Comparison of ENCODE assay signal across 1 cellular context in the genomic region with DNA sequence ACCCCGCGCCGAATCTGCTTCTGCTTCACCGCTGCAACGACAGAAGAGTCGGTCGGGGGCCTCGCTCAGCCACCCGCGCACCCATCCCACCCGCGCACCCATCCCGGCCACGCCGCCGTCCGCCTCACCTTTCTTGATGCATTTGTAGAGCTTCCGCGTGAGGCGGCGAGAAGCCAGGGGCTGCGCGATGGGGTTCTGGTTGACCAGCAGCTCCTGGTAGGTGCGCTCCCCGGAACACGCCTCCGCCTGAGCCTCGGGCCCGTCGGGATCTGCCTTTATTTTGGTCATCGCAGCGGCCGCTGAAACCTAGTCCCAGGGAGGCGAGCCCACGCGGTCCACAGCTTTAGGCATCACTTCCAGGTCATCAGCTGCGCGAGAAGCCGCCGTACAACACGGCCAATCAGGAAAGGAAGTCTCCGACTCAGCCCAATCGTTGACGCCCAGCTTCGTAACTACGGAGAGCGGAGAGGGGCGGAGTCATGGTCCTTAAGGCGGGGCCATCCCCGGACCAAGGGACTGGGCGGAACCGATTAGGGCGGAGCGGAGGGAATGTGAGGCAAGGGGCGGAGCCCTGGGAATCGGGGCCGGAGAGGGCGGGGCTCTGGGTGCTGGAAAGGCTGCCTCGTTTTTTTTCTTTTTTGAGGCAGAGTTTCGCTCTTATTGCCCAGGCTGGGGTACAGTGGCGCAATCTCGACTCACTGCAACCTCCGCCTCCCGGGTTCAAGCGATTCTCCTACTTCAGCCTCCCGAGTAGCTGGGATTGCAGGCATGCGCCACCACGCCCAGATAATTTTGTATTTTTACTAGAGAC.
TF ChIP-seq lines count a peak whose summit lies in the region.

NHP2 (minus strand) TSS at position 356 of the 811 bp plus-strand sequence; CDS start at position 288, 68 bp downstream.

TF ChIP-seq in K562, 482 proteins besides CTCF, POLR2A, EP300 and RAD21 (continued from another document and continues in another):
- TF ChIP-seq, protein P1, sequence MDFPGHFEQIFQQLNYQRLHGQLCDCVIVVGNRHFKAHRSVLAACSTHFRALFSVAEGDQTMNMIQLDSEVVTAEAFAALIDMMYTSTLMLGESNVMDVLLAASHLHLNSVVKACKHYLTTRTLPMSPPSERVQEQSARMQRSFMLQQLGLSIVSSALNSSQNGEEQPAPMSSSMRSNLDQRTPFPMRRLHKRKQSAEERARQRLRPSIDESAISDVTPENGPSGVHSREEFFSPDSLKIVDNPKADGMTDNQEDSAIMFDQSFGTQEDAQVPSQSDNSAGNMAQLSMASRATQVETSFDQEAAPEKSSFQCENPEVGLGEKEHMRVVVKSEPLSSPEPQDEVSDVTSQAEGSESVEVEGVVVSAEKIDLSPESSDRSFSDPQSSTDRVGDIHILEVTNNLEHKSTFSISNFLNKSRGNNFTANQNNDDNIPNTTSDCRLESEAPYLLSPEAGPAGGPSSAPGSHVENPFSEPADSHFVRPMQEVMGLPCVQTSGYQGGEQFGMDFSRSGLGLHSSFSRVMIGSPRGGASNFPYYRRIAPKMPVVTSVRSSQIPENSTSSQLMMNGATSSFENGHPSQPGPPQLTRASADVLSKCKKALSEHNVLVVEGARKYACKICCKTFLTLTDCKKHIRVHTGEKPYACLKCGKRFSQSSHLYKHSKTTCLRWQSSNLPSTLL (IDR thresholded peaks at IDR 0.05): no peak
- no peak for TF ChIP-seq TCF7L2 (IDR thresholded peaks at IDR 0.05; ENCODE audit: low read depth, low read length)
- TF ChIP-seq PHTF2 (CRISPR knock-in tag; IDR thresholded peaks at IDR 0.05): no peak
- no peak for TF ChIP-seq ZNF3 (CRISPR knock-in tag; IDR thresholded peaks at IDR 0.05)
- TF ChIP-seq, protein P2, sequence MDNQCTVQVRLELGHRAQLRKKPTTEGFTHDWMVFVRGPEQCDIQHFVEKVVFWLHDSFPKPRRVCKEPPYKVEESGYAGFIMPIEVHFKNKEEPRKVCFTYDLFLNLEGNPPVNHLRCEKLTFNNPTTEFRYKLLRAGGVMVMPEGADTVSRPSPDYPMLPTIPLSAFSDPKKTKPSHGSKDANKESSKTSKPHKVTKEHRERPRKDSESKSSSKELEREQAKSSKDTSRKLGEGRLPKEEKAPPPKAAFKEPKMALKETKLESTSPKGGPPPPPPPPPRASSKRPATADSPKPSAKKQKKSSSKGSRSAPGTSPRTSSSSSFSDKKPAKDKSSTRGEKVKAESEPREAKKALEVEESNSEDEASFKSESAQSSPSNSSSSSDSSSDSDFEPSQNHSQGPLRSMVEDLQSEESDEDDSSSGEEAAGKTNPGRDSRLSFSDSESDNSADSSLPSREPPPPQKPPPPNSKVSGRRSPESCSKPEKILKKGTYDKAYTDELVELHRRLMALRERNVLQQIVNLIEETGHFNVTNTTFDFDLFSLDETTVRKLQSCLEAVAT (IDR thresholded peaks at IDR 0.05): no peak
- no peak for TF ChIP-seq ZNF12 (CRISPR knock-in tag; IDR thresholded peaks at IDR 0.05)
- no peak for TF ChIP-seq KAT2B (IDR thresholded peaks at IDR 0.05; ENCODE audit: low read depth, low read length)
- no peak for TF ChIP-seq CBFA2T3 (IDR thresholded peaks at IDR 0.05)
- TF ChIP-seq MEF2D (tag; conservative IDR thresholded peaks at IDR 0.05; ENCODE audit: low read depth): no peak
- no peak for TF ChIP-seq ZSCAN29 (IDR thresholded peaks at IDR 0.05)
- TF ChIP-seq ZBTB8A (IDR thresholded peaks at IDR 0.05; ENCODE audit: partially characterized antibody): no peak
- peak; percentile 91 for TF ChIP-seq POLR2G (IDR thresholded peaks at IDR 0.05; ENCODE audit: low read depth, low read length)
- TF ChIP-seq CXXC5 (CRISPR knock-in tag; IDR thresholded peaks at IDR 0.05): peak; percentile 85
- TF ChIP-seq ZNF766 (CRISPR knock-in tag; conservative IDR thresholded peaks at IDR 0.05): no peak
- no peak for TF ChIP-seq RUNX1 (IDR thresholded peaks at IDR 0.05; ENCODE audit: low read depth)
- no peak for TF ChIP-seq ZNF740 (CRISPR knock-in tag; IDR thresholded peaks at IDR 0.05)
- TF ChIP-seq ZNF740 (tag; IDR thresholded peaks at IDR 0.05): no peak
- TF ChIP-seq FOXJ2 (tag; IDR thresholded peaks at IDR 0.05): no peak
- no peak for TF ChIP-seq CHD4 (IDR thresholded peaks at IDR 0.05; ENCODE audit: insufficient read depth, insufficient replicate concordance, low read depth, low read length, poor library complexity, severe bottlenecking)
- TF ChIP-seq FIP1L1 (IDR thresholded peaks at IDR 0.05; ENCODE audit: low read depth, low read length, poor library complexity, severe bottlenecking): peak; percentile 55
- no peak for TF ChIP-seq GABPB2 (CRISPR knock-in tag; conservative IDR thresholded peaks at IDR 0.05)
- TF ChIP-seq MYNN (IDR thresholded peaks at IDR 0.05): no peak
- no peak for TF ChIP-seq MYNN (CRISPR knock-in tag; IDR thresholded peaks at IDR 0.05)
- no peak for TF ChIP-seq CLOCK (CRISPR knock-in tag; IDR thresholded peaks at IDR 0.05; ENCODE audit: borderline replicate concordance)
- no peak for TF ChIP-seq BHLHE40 (IDR thresholded peaks at IDR 0.05; ENCODE audit: low read length)
- no peak for TF ChIP-seq ZNF436 (CRISPR knock-in tag; IDR thresholded peaks at IDR 0.05)
- no peak for TF ChIP-seq ZNF785 (CRISPR knock-in tag; IDR thresholded peaks at IDR 0.05)
- no peak for TF ChIP-seq CBX2 (IDR thresholded peaks at IDR 0.05; ENCODE audit: insufficient read depth, low read length, poor library complexity, severe bottlenecking)
- TF ChIP-seq GATAD2B (IDR thresholded peaks at IDR 0.05; ENCODE audit: borderline replicate concordance): no peak
- TF ChIP-seq DNMT1 (IDR thresholded peaks at IDR 0.05): no peak
- TF ChIP-seq, protein P3, sequence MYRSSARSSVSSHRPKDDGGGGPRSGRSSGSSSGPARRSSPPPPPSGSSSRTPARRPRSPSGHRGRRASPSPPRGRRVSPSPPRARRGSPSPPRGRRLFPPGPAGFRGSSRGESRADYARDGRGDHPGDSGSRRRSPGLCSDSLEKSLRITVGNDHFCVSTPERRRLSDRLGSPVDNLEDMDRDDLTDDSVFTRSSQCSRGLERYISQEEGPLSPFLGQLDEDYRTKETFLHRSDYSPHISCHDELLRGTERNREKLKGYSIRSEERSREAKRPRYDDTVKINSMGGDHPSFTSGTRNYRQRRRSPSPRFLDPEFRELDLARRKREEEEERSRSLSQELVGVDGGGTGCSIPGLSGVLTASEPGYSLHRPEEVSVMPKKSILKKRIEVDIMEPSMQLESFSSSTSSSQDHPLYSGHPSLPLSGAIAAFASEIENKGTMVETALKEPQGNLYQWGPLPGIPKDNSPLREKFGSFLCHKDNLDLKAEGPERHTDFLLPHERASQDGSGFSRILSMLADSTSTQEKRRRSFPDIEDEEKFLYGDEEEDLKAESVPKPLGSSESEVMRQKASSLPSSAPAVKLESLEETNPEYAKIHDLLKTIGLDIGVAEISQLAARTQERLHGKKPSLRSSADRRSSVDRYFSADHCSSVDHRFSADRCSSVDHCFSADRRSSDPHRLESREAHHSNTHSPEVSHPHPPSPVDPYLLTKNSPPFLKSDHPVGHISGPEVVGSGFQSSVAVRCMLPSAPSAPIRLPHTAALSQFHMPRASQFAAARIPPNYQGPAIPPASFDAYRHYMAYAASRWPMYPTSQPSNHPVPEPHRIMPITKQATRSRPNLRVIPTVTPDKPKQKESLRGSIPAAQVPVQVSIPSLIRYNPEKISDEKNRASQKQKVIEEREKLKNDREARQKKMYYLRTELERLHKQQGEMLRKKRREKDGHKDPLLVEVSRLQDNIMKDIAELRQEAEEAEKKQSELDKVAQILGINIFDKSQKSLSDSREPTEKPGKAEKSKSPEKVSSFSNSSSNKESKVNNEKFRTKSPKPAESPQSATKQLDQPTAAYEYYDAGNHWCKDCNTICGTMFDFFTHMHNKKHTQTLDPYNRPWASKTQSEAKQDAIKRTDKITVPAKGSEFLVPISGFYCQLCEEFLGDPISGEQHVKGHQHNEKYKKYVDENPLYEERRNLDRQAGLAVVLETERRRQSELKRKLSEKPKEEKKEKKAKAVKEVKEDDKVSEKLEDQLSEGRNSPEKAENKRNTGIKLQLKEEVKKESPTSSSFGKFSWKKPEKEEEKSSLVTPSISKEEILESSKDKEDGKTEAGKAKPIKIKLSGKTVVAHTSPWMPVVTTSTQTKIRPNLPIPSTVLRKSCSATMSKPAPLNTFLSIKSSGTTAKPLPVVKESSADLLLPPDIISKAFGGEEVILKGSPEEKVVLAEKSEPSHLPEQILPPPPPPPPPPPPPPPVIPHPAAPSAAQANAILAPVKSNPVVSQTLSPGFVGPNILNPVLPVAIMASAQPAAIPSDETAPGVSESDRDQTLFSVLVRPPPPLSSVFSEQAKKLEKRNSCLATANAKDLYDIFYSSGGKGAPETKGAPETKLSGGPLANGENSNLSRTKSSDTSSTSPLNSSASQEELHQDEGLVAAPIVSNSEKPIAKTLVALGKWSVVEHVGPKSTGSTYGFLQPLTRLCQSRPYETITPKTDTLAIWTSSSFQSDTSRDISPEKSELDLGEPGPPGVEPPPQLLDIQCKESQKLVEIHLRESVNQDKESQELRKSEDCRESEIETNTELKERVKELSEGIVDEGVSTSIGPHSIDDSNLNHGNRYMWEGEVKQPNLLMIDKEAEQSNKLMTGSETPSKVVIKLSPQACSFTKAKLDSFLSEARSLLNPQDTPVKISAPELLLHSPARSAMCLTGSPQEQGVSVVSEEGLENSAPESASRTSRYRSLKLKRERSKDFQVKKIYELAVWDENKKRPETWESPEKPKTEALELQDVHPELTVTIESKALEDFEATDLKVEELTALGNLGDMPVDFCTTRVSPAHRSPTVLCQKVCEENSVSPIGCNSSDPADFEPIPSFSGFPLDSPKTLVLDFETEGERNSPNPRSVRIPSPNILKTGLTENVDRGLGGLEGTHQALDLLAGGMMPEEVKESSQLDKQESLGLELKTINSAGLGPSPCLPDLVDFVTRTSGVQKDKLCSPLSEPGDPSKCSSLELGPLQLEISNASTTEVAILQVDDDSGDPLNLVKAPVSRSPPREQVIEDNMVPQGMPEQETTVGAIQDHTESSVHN (IDR thresholded peaks at IDR 0.05; ENCODE audit: borderline replicate concordance in 1 of 2, low read depth in 1 of 2): no peak
- TF ChIP-seq, protein P4, sequence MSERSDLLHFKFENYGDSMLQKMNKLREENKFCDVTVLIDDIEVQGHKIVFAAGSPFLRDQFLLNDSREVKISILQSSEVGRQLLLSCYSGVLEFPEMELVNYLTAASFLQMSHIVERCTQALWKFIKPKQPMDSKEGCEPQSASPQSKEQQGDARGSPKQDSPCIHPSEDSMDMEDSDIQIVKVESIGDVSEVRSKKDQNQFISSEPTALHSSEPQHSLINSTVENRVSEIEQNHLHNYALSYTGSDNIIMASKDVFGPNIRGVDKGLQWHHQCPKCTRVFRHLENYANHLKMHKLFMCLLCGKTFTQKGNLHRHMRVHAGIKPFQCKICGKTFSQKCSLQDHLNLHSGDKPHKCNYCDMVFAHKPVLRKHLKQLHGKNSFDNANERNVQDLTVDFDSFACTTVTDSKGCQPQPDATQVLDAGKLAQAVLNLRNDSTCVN (CRISPR knock-in tag; IDR thresholded peaks at IDR 0.05): no peak
- TF ChIP-seq RBM25 (IDR thresholded peaks at IDR 0.05; ENCODE audit: low read depth, low read length, severe bottlenecking): no peak
- no peak for TF ChIP-seq BRCA1 (IDR thresholded peaks at IDR 0.05)
- no peak for TF ChIP-seq BRCA1 (CRISPR knock-in tag; IDR thresholded peaks at IDR 0.05)
- TF ChIP-seq EGR1 (conservative IDR thresholded peaks at IDR 0.05): peak; percentile 68
- no peak for TF ChIP-seq SRSF9 (IDR thresholded peaks at IDR 0.05; ENCODE audit: borderline replicate concordance, low read depth, low read length)
- TF ChIP-seq TAL1 (IDR thresholded peaks at IDR 0.05): no peak
- TF ChIP-seq ILK (tag; IDR thresholded peaks at IDR 0.05; ENCODE audit: borderline replicate concordance, low read depth): no peak
- no peak for TF ChIP-seq BRD4 (IDR thresholded peaks at IDR 0.05)
- TF ChIP-seq DMBX1 (CRISPR knock-in tag; IDR thresholded peaks at IDR 0.05; ENCODE audit: borderline replicate concordance): no peak
- TF ChIP-seq ESRRB (CRISPR knock-in tag; IDR thresholded peaks at IDR 0.05; ENCODE audit: borderline replicate concordance): no peak
- TF ChIP-seq SP2 (IDR thresholded peaks at IDR 0.05; ENCODE audit: extremely low read depth, low read depth, low read length, poor library complexity, severe bottlenecking): no peak
- no peak for TF ChIP-seq CBX8 (IDR thresholded peaks at IDR 0.05; ENCODE audit: borderline replicate concordance, extremely low read depth, low read depth, low read length, poor library complexity, severe bottlenecking)
- no peak for TF ChIP-seq ZNF717 (CRISPR knock-in tag; IDR thresholded peaks at IDR 0.05)
- no peak for TF ChIP-seq ZNF696 (CRISPR knock-in tag; conservative IDR thresholded peaks at IDR 0.05)
- TF ChIP-seq RBM14 (IDR thresholded peaks at IDR 0.05; ENCODE audit: borderline replicate concordance, insufficient read depth, low read depth, low read length): no peak
- no peak for TF ChIP-seq SMARCB1 (IDR thresholded peaks at IDR 0.05; ENCODE audit: insufficient read length, low read depth)
- TF ChIP-seq XRCC4 (IDR thresholded peaks at IDR 0.05; ENCODE audit: extremely low read depth, insufficient read depth, insufficient read length): no peak
- TF ChIP-seq POLR2AphosphoS5 (IDR thresholded peaks at IDR 0.05; ENCODE audit: control insufficient read depth, insufficient read depth, low read depth, low read length): peak; percentile 53
- TF ChIP-seq LCOR (CRISPR knock-in tag; IDR thresholded peaks at IDR 0.05): peak; percentile 81; the same call in 1 of the 2 replicates
- no peak for TF ChIP-seq CAMTA2 (CRISPR knock-in tag; conservative IDR thresholded peaks at IDR 0.05)
